ENCODE assay signal across 8 cellular contexts in the genomic region with DNA sequence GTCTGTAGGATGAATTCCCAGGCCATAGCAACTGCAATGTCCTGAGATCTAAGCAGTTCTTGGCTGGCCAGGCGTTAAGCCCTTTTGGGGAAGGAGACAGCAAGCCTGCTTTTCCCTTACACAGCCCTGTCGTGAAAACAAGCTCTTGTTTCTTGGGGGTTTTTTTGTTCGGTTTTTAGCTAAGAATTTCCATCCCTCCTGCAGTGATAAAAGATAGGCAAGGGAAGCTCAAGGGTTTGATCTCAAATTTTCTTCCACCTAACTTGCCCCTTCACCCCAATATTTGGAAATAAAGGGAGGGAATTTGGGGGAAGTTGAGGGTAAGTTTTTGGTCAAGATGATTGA. TPM values are rescaled to one million over a fixed set of nuclear protein-coding genes. Genes with fewer than 3 reads are reported as not detected.
DNase-seq lines count a peak whose midpoint lies in the region; ATAC-seq, FAIRE-seq and TF ChIP-seq lines count a peak whose summit lies in the region.

No MANE protein-coding gene starts in this region.

- H3K9me3 ChIP-seq in muscle layer of duodenum (ENCODE audit: control insufficient read depth in 1 of 2, low read length in 2 of 2) (no peaks in the 10 kb centered on the region), small intestine (ENCODE audit: control insufficient read depth, low read depth) (no peaks in the 10 kb centered on the region)

- no peak for FAIRE-seq in small intestine (lab: Jason Lieb, UNC)

- H3K4me3 ChIP-seq in AG09309 (ENCODE audit: control insufficient read depth, low read depth, low read length) (peak overlapping the region; percentile 71), coronary artery (peak overlapping the region; percentile 82), muscle layer of duodenum (ENCODE audit: low read depth in 1 of 2, low read length in 2 of 2) (peak overlapping the region; percentile 67 to 94), small intestine (ENCODE audit: low read depth in 1 of 2, low read length in 2 of 2) (peak overlapping the region in 1 of 2 donors; percentile 57)

- H3K36me3 ChIP-seq in muscle layer of duodenum (ENCODE audit: control insufficient read depth in 1 of 2, insufficient read depth in 2 of 2, low read length in 2 of 2), result no peaks in the 10 kb centered on the region
- H3K36me3 ChIP-seq in small intestine (ENCODE audit: control insufficient read depth in 2 of 2, insufficient read depth in 2 of 2, low read length in 2 of 2), result no peaks in the 10 kb centered on the region

- no peak for TF ChIP-seq CTCF in AG09309 (IDR thresholded peaks at IDR 0.05; ENCODE audit: control insufficient read depth, insufficient read depth, low read depth, low read length, missing control alignments)
- no peak for TF ChIP-seq CTCF in coronary artery (IDR thresholded peaks at IDR 0.05)

- peaks cover 0 to 18% of the 10 kb centered on the region in 2 donors for H3K4me1 ChIP-seq in muscle layer of duodenum (ENCODE audit: control insufficient read depth in 1 of 2, insufficient read depth in 2 of 2, low read length in 2 of 2)
- H3K4me1 ChIP-seq in small intestine (ENCODE audit: control insufficient read depth in 2 of 2, insufficient read depth in 1 of 2, low read depth in 1 of 2, low read length in 1 of 2), result peaks cover 0 to 2% of the 10 kb centered on the region in 2 donors

- 30 to 48% (median 37%) methylated on average over 3 of the region's 3 CpGs for WGBS in small intestine, 3 donors

- H3K27ac ChIP-seq in coronary artery, result no peak overlapping the region
- H3K27ac ChIP-seq in muscle layer of duodenum (ENCODE audit: low read length), result peak overlapping the region; percentile 2
- H3K27ac ChIP-seq in small intestine (ENCODE audit: low read depth in 1 of 2, low read length in 1 of 2), result no peak overlapping the region

- no peak for ATAC-seq in GM18870 (IDR thresholded peaks at IDR 0.05; ENCODE audit: unreplicated experiment)

- no peaks in the 10 kb centered on the region for H3K27me3 ChIP-seq in muscle layer of duodenum (ENCODE audit: low read depth, low read length)
- peaks cover 0 to 5% of the 10 kb centered on the region in 2 donors for H3K27me3 ChIP-seq in small intestine (ENCODE audit: control insufficient read depth in 2 of 2, insufficient read depth in 2 of 2, low read length in 2 of 2)

- DNase-seq in AG09309 (ENCODE audit: low read depth) (no peak), KBM-7 (peak; percentile 11), coronary artery (ENCODE audit: low spot score) (no peak), occipital lobe (lab: John Stamatoyannopoulos, UW) (no peak), small intestine (no peak)
- no peak for DNase-seq in stimulated activated CD4-positive, alpha-beta T cell treated with anti-CD3 and anti-CD28 coated beads, Interleukin-4, amount 100 ng/mL, for 4 hours

- in situ Hi-C loops in KBM-7 (cut with MboI; ENCODE audit: low pct_unique_long_range_greater_than_20kb, low sequenced_read_pairs), result loop anchor here (25.0 kb wide), 1 partner anchor 221 kb away; no protein-coding TSS in a partner anchor

RNA-seq across cellular contexts. Expression of gene TNFRSF21, which starts 1.5 kb away (rescaled TPM):
- total RNA-seq in occipital lobe, result 42.6 TPM
- polyA plus RNA-seq in small intestine, result 1 to 10 TPM; 5.4 to 9.8 (median 5.4) TPM
